1 cellular context compared by ENCODE assay signal in genomic region chr18:31162825-31163435, GRCh38.
TF ChIP-seq lines count a peak whose summit lies in the region.

Gene DSC1 (minus strand): TSS chr18:31162856. CDS start chr18:31162594, 262 bp downstream.

TF ChIP-seq in GM12878, 131 proteins besides CTCF, POLR2A, EP300 and RAD21:
- TF ChIP-seq CEBPZ (IDR thresholded peaks at IDR 0.05; ENCODE audit: low read depth, low read length) (no peak), BRCA1 (IDR thresholded peaks at IDR 0.05; ENCODE audit: low read depth, low read length) (no peak), TCF12 (IDR thresholded peaks at IDR 0.05; ENCODE audit: low read depth, low read length) (no peak), CHD1 (IDR thresholded peaks at IDR 0.05; ENCODE audit: low read depth, low read length) (no peak), NR2C2 (IDR thresholded peaks at IDR 0.05; ENCODE audit: borderline replicate concordance, control insufficient read depth, insufficient read length, low read depth) (no peak), DPF2 (IDR thresholded peaks at IDR 0.05) (no peak), BCL11A (IDR thresholded peaks at IDR 0.05; ENCODE audit: low read depth, low read length) (no peak), PAX5 (IDR thresholded peaks at IDR 0.05; ENCODE audit: borderline replicate concordance, low read depth, low read length) (no peak), NFIC (IDR thresholded peaks at IDR 0.05; ENCODE audit: low read depth, low read length) (no peak), CEBPB (IDR thresholded peaks at IDR 0.05; ENCODE audit: borderline replicate concordance in 1 of 2, low read depth in 2 of 2, low read length in 2 of 2) (no peak), MTA2 (IDR thresholded peaks at IDR 0.05; ENCODE audit: low read depth) (no peak), YBX1 (IDR thresholded peaks at IDR 0.05) (no peak), JUNB (IDR thresholded peaks at IDR 0.05) (no peak), BHLHE40 (IDR thresholded peaks at IDR 0.05; ENCODE audit: borderline replicate concordance in 1 of 2, low read depth in 2 of 2, low read length in 1 of 2) (no peak), ZBED1 (IDR thresholded peaks at IDR 0.05; ENCODE audit: borderline replicate concordance) (no peak), RAD51 (IDR thresholded peaks at IDR 0.05) (no peak)
